In the genomic region with DNA sequence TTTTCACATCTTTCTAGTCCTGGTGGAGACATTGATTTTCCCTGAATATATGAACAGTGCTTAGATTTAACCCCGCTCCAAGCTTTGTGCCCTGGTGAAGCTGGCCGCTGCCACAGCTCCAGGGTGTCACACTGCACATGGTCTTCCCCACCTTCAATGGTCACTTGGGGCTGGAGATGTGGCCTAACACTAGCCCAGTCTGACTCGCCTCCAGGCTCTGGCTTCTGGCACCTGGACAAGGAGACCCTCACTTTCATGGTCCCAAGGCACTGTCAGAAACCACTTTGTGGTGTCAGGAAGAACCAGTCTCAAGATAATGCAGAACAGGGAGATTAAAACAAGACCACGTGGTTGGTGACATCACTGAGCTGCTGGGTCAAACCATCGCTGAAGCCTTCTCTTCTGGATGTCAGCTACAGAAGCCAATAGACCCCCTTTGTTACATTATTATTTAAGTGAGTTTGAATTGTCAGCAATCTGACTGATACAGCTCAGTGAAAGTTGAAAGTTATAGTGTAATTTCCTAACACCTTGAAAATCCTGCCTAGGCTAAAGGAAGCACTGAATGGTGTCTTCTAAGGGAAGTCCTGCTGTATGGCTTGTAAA, we compare ENCODE assay signal across 14 cellular contexts. TPM values are rescaled to one million over a fixed set of nuclear protein-coding genes. Genes with fewer than 3 reads are reported as not detected.
DNase-seq lines count a peak whose midpoint lies in the region; ATAC-seq, FAIRE-seq and TF ChIP-seq lines count a peak whose summit lies in the region.
"Had no signal": no experiment of that assay in that cellular context is flagged by ENCODE, and none has a peak within 500 bp of the region (broad histone marks: within the 10 kb centered on the region; RNA-seq: fewer than 3 reads in every experiment).

No MANE protein-coding gene starts in this region.

- no peak for TF ChIP-seq POLR2A in GM12878 (IDR thresholded peaks at IDR 0.05; ENCODE audit: low read depth, low read length)

- intact Hi-C loops in GM12878 (cut with micrococcal nuclease; ENCODE audit: unreplicated experiment), result no loop called here
- intact Hi-C loops in naive thymus-derived CD4-positive, alpha-beta T cell (cut with micrococcal nuclease), result no loop called here

- H3K27ac ChIP-seq in GM12878 (ENCODE audit: control insufficient read depth, insufficient read depth), result peak overlapping the region; percentile 89
- H3K27ac ChIP-seq in naive thymus-derived CD4-positive, alpha-beta T cell (ENCODE audit: low read depth, low read length), result no peak overlapping the region
- H3K27ac ChIP-seq: psoas muscle, tibial nerve had no signal

- H3K9me3 ChIP-seq in GM12878 (replicated peaks; ENCODE audit: control insufficient read depth, insufficient read depth, low read length), result peaks cover 5% of the 10 kb centered on the region
- no peaks in the 10 kb centered on the region for H3K9me3 ChIP-seq in naive thymus-derived CD4-positive, alpha-beta T cell (ENCODE audit: control insufficient read depth in 2 of 3, low read length in 3 of 3)
- H3K9me3 ChIP-seq: psoas muscle, tibial nerve had no signal

- H3K79me2 ChIP-seq in GM12878 (ENCODE audit: control insufficient read depth, insufficient read depth, low read length), result no peaks in the 10 kb centered on the region

- no peaks in the 10 kb centered on the region for H3K36me3 Mint-ChIP-seq in naive thymus-derived CD4-positive, alpha-beta T cell
- H3K36me3 Mint-ChIP-seq: activated naive CD4-positive, alpha-beta T cell treated with anti-CD3 and anti-CD28 coated beads, Interleukin-2, amount 50 U/mL, for 72 hours had no signal

- no peak for TF ChIP-seq EP300 in GM12878 (IDR thresholded peaks at IDR 0.05; ENCODE audit: borderline replicate concordance in 1 of 2, control insufficient read depth in 1 of 2, low read depth in 2 of 2, low read length in 2 of 2)

- POLR2A ChIA-PET in GM12878 (lab: Charles Lee), result interaction anchor here (0.6 to 1.6 kb wide), 7 partner anchors 16 to 509 kb away, joined by 3 to 5 read pairs (median 3); no protein-coding TSS in a partner anchor
- POLR2A ChIA-PET in naive thymus-derived CD4-positive, alpha-beta T cell (lab: Charles Lee), result no interaction called here

- peaks cover 0 to 20% (median 6%) of the 10 kb centered on the region in 5 donors for H3K27me3 Mint-ChIP-seq in naive thymus-derived CD4-positive, alpha-beta T cell

- no peak overlapping the region for H3K27ac Mint-ChIP-seq in naive thymus-derived CD4-positive, alpha-beta T cell
- H3K27ac Mint-ChIP-seq: activated CD4-positive, alpha-beta T cell treated with anti-CD3 and anti-CD28 coated beads, Interleukin-2, amount 10 ng/mL, durations not matched to agents 7 days and 5 days; activated naive CD4-positive, alpha-beta T cell treated with anti-CD3 and anti-CD28 coated beads, Interleukin-2, amount 50 U/mL, for 72 hours had no signal

- in situ Hi-C loops in GM12878 (cut with MboI), result no loop called here

- peak overlapping the region; percentile 57; the same call in 1 of the 2 replicates for H3K9ac ChIP-seq in GM12878 (ENCODE audit: control insufficient read depth, insufficient read depth, low read length)

- RAD21 ChIA-PET in GM12878 (lab: Charles Lee; ENCODE audit: unreplicated experiment), result interaction anchor here (0.6 to 2.0 kb wide), 10 partner anchors 11 to 250 kb away, joined by 3 to 20 read pairs (median 6); a partner anchor contains a TSS

- FAIRE-seq in GM12878 (lab: Jason Lieb, UNC), result no peak

- H3K4me3 Mint-ChIP-seq in naive thymus-derived CD4-positive, alpha-beta T cell, result no peak overlapping the region
- H3K4me3 Mint-ChIP-seq: activated CD4-positive, alpha-beta T cell treated with anti-CD3 and anti-CD28 coated beads, Interleukin-2, amount 10 ng/mL, durations not matched to agents 7 days and 5 days had no signal

- SMC1A ChIA-PET in GM12878 (lab: Charles Lee; ENCODE audit: uncharacterized antibody, unreplicated experiment), result interaction anchor here (0.7 to 2.3 kb wide), 15 partner anchors 10 to 249 kb away, joined by 3 to 18 read pairs (median 5); no protein-coding TSS in a partner anchor

- no peaks in the 10 kb centered on the region for H4K20me1 ChIP-seq in GM12878 (ENCODE audit: control insufficient read depth, insufficient read depth)

- TF ChIP-seq RAD21 in GM12878 (IDR thresholded peaks at IDR 0.05; ENCODE audit: insufficient read depth, low read depth, low read length), result no peak

- peak; percentile 82 for DNase-seq in GF-D8 (lab: John Stamatoyannopoulos, UW)
- DNase-seq in GM12878 (ENCODE audit: low read depth, low spot score), result peak; percentile 13
- DNase-seq in DMS153 (lab: John Stamatoyannopoulos, UW), result no peak
- DNase-seq in naive thymus-derived CD4-positive, alpha-beta T cell, result no peak
- no peak for DNase-seq in NK-92 treated with Interleukin-12 subunit alpha and Interleukin-12 subunit beta, amount 100 ng/mL, for 24 hours (lab: John Stamatoyannopoulos, UW)
- DNase-seq in central memory CD4-positive, alpha-beta T cell, result no peak
- DNase-seq: activated CD4-positive, alpha-beta T cell treated with anti-CD3 and anti-CD28 coated beads, Interleukin-2, amount 10 ng/mL, durations not matched to agents 7 days and 5 days; C1 segment of cervical spinal cord; mesenchymal stem cell had no signal

- H3K4me2 ChIP-seq in GM12878 (ENCODE audit: control insufficient read depth, insufficient read depth), result peak overlapping the region; percentile 72

- H3K9me3 Mint-ChIP-seq in naive thymus-derived CD4-positive, alpha-beta T cell, result peaks cover 0 to under 1% (median 0%) of the 10 kb centered on the region in 11 donors
- H3K9me3 Mint-ChIP-seq: activated CD4-positive, alpha-beta T cell treated with anti-CD3 and anti-CD28 coated beads, Interleukin-2, amount 10 ng/mL, durations not matched to agents 7 days and 5 days; activated naive CD4-positive, alpha-beta T cell treated with anti-CD3 and anti-CD28 coated beads, Interleukin-2, amount 50 U/mL, for 72 hours had no signal

- no peak for TF ChIP-seq CTCF in GM12878 (IDR thresholded peaks at IDR 0.05 in 2 of 3, conservative IDR thresholded peaks at IDR 0.05 in 1 of 3; ENCODE audit: control insufficient read depth in 2 of 3, extremely low read depth in 1 of 3, insufficient read depth in 1 of 3, low read depth in 3 of 3, low read length in 3 of 3)

- H3K4me1 Mint-ChIP-seq in naive thymus-derived CD4-positive, alpha-beta T cell, result peaks cover 0 to 5% (median 0%) of the 10 kb centered on the region in 7 donors

- H2AFZ ChIP-seq in GM12878 (ENCODE audit: control insufficient read depth, low read depth, low read length), result peak overlapping the region; percentile 61

- peak overlapping the region; percentile 23; the same call in 1 of the 2 replicates for H3K4me3 ChIP-seq in GM12878
- H3K4me3 ChIP-seq in naive thymus-derived CD4-positive, alpha-beta T cell (ENCODE audit: low read length), result no peak overlapping the region
- H3K4me3 ChIP-seq: psoas muscle, tibial nerve had no signal

- WGBS in GM12878 (ENCODE audit: insufficient coverage, insufficient replicate concordance, low lambda C conversion rate, missing lambda C conversion rate), result 57% methylated on average over 5 of the region's 5 CpGs

- no TSS peak for BruUV-seq in GM12878 (replicated peaks; lab: Mats Ljungman, UMichigan)

- ATAC-seq in GM19452 (IDR thresholded peaks at IDR 0.05; ENCODE audit: unreplicated experiment) (peak; percentile 38), HG03378 (IDR thresholded peaks at IDR 0.05; ENCODE audit: unreplicated experiment) (peak; percentile 13), GM12878 (peak; percentile 62)
- no peak for ATAC-seq in naive thymus-derived CD4-positive, alpha-beta T cell
- ATAC-seq: activated naive CD4-positive, alpha-beta T cell treated with anti-CD3 and anti-CD28 coated beads, Interleukin-2, amount 50 U/mL, for 72 hours; psoas muscle had no signal

- CTCF ChIA-PET in GM12878 (lab: Yijun Ruan, JAX), result interaction anchor here (1.1 to 2.1 kb wide), 8 partner anchors 18 to 250 kb away, joined by 3 to 9 read pairs (median 4); no protein-coding TSS in a partner anchor
- CTCF ChIA-PET in naive thymus-derived CD4-positive, alpha-beta T cell (lab: Charles Lee), result interaction anchor here (0.5 kb wide), 1 partner anchor 473 kb away, joined by 3 read pairs; no protein-coding TSS in a partner anchor

- no peaks in the 10 kb centered on the region for H3K36me3 ChIP-seq in GM12878 (ENCODE audit: control insufficient read depth in 2 of 2, insufficient read depth in 2 of 2, low read length in 1 of 2)
- no peaks in the 10 kb centered on the region for H3K36me3 ChIP-seq in naive thymus-derived CD4-positive, alpha-beta T cell (ENCODE audit: control insufficient read depth in 2 of 3, insufficient read depth in 3 of 3, low read length in 3 of 3)
- H3K36me3 ChIP-seq: tibial nerve had no signal

- no peaks in the 10 kb centered on the region for H3K27me3 ChIP-seq in GM12878 (replicated peaks in 1 of 2; ENCODE audit: control insufficient read depth in 2 of 2, insufficient read depth in 2 of 2, low read length in 1 of 2)
- no peaks in the 10 kb centered on the region for H3K27me3 ChIP-seq in naive thymus-derived CD4-positive, alpha-beta T cell (ENCODE audit: control insufficient read depth in 2 of 2, insufficient read depth in 2 of 2, low read length in 2 of 2)
- H3K27me3 ChIP-seq: tibial nerve had no signal

- peaks cover 32% of the 10 kb centered on the region for H3K4me1 ChIP-seq in GM12878 (ENCODE audit: control insufficient read depth, insufficient read depth, low read length)
- H3K4me1 ChIP-seq in naive thymus-derived CD4-positive, alpha-beta T cell (ENCODE audit: control insufficient read depth in 2 of 2, insufficient read depth in 2 of 2, low read length in 2 of 2), result no peaks in the 10 kb centered on the region
- H3K4me1 ChIP-seq: psoas muscle had no signal

TF ChIP-seq in GM12878, 131 proteins besides CTCF, POLR2A, EP300 and RAD21 (continues in another document):
- peak; percentile 65 for TF ChIP-seq ATF7 (IDR thresholded peaks at IDR 0.05; ENCODE audit: low read depth)

RNA-seq across cellular contexts. Expression of a gene that starts 55.1 kb away (rescaled TPM):
- total RNA-seq in GM12878 (2013; cell fraction: nucleolus; rRNA removed), result 25.6 and 26.8 TPM in 2 replicates
- 22.1 and 23.8 TPM in 2 replicates for total RNA-seq in GM12878 (2014; rRNA removed)
- total RNA-seq in GM12878 (2014; rRNA removed; fragmentation: Illumina TruSeq; extraction: Trizol), result 7.3 and 8.0 TPM in 2 replicates
- total RNA-seq in GM12878 (2021), result 30.4 and 31.3 TPM in 2 replicates
- 5.9 TPM for polyA plus RNA-seq in GM12878 (2011; ENCODE audit: low read depth)
- 4.9 and 9.5 TPM in 2 replicates for polyA plus RNA-seq in GM12878 (2011; rRNA removed)
- polyA plus RNA-seq in GM12878 (2011; cell fraction: cytosol; rRNA removed), result 9.0 and 10.2 TPM in 2 replicates
- polyA plus RNA-seq in GM12878 (2011; cell fraction: nucleus; rRNA removed), result 37.1 and 48.0 TPM in 2 replicates
- polyA plus RNA-seq in GM12878 (2012), result 12.2 and 14.2 TPM in 2 replicates
- polyA plus RNA-seq in GM12878 (2014; fragmentation: Illumina TruSeq; extraction: Trizol), result 1.9 and 6.0 TPM in 2 replicates
- 1 to 10 TPM in 1 of 2 experiments, under 1 TPM in 1; 0.32 to 1.6 TPM for polyA plus RNA-seq in GM12878 (2014; fragmentation: Nextera tagmentation; extraction: Ambion mirVana)
- 16.7 and 19.3 TPM in 2 replicates for polyA plus RNA-seq in GM12878 (2014; rRNA removed)
- polyA plus RNA-seq in GM12878 (2016; fragmentation: Nextera tagmentation; extraction: Ambion mirVana), result 10 to 100 TPM in 1 of 2 experiments, 1 to 10 TPM in 1; 4.2 to 13.9 TPM
- polyA minus RNA-seq in GM12878 (2011; rRNA and poly(A)+ RNA removed), result 13.9 and 14.8 TPM in 2 replicates
- 5.6 and 10.0 TPM in 2 replicates for polyA minus RNA-seq in GM12878 (2011; cell fraction: cytosol; rRNA and poly(A)+ RNA removed)
- 17.0 and 31.8 TPM in 2 replicates for polyA minus RNA-seq in GM12878 (2011; cell fraction: nucleus; rRNA and poly(A)+ RNA removed)
- 10 to 100 TPM; 38.8 to 75.3 (median 41.2) TPM for total RNA-seq in naive thymus-derived CD4-positive, alpha-beta T cell
- 10 to 100 TPM; 11.6 to 30.6 TPM for polyA plus RNA-seq in naive thymus-derived CD4-positive, alpha-beta T cell

Comparison
In these comparisons a context has a peak if more than half of its experiments do, and no peak if none do; other contexts are left out.
1. DNase-seq: peak in GF-D8 (single experiment) and GM12878 (single experiment); none in DMS153 (single experiment), naive thymus-derived CD4-positive, alpha-beta T cell (0 of 9), NK-92 treated with Interleukin-12 subunit alpha and Interleukin-12 subunit beta, amount 100 ng/mL, for 24 hours (single experiment) and central memory CD4-positive, alpha-beta T cell (single experiment).